8 cellular contexts compared by ENCODE assay signal in the genomic region with DNA sequence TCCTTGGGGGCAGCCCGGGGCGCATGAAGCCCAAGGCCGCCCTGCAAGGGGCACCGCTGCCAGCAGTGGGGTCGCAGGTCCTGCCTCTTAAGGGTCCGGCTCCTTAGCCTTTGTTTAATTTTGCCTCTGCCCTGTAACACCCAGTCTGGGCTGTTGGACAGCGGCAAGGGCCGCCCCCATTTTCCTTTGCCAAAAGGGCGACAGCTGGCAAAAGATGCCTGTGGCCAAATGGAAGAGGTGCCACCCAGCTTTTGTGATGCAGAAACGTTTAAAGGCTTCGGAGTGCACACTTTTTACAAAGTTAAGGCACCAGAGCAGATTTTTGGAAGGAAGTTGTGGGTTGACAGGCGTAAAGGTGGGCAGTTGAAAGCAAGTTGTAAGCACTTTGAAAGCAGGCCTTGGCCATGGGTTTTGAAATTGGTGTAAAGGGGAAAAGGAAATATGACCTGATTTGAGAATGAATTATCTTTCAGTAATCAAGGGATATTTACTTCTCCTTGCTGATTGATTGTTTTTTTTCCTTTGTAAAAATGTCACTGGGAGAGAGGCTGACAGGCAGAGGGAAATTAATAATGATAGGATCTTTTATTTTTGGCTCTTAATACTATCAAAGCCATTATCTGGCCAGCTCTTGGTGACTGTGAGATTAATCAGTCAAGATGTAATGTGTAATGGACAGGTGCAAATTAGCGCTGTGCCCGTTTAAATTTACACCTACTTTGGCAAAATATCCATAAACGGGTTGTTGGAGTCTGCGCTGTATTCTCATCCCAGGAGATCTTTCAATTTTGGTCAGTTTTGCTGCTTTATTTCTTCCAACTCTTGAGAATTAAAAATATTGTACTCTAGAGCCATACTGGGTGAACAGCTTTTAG. TPM values are rescaled to one million over a fixed set of nuclear protein-coding genes. Genes with fewer than 3 reads are reported as not detected.
DNase-seq lines count a peak whose midpoint lies in the region; ATAC-seq and TF ChIP-seq lines count a peak whose summit lies in the region.

No MANE protein-coding gene starts in this region.

- peaks cover 39% of the 10 kb centered on the region for H3K79me2 ChIP-seq in ACC112 (ENCODE audit: control insufficient read depth, insufficient read depth, low read length, unreplicated experiment)

- peak overlapping the region; percentile 99 for H2AFZ ChIP-seq in ACC112 (ENCODE audit: low read length, unreplicated experiment)

- TF ChIP-seq EP300 in esophagus muscularis mucosa (IDR thresholded peaks at IDR 0.05) (no peak), stomach (IDR thresholded peaks at IDR 0.05) (no peak)

- TF ChIP-seq CTCF in esophagus muscularis mucosa (IDR thresholded peaks at IDR 0.05) (no peak), stomach (IDR thresholded peaks at IDR 0.05) (no peak)

- peak overlapping the region; percentile 94 for H3K4me3 ChIP-seq in ACC112 (ENCODE audit: low read depth, low read length)
- H3K4me3 ChIP-seq in esophagus muscularis mucosa, result peak overlapping the region; percentile 88 to 96 (median 94)
- peak overlapping the region; percentile 80 to 86 for H3K4me3 ChIP-seq in muscle layer of duodenum (ENCODE audit: low read depth in 1 of 2, low read length in 2 of 2)
- peak overlapping the region; percentile 75 to 93 (median 83) for H3K4me3 ChIP-seq in stomach

- intact Hi-C loops in esophagus muscularis mucosa (cut with DNase I), result no loop called here
- intact Hi-C loops in stomach (cut with DNase I; ENCODE audit: low total_unique reads), result no loop called here

- TF ChIP-seq POLR2A in esophagus muscularis mucosa (IDR thresholded peaks at IDR 0.05; ENCODE audit: low read depth), result no peak
- no peak for TF ChIP-seq POLR2A in stomach (IDR thresholded peaks at IDR 0.05)

- H3K9me3 ChIP-seq in esophagus muscularis mucosa (no peaks in the 10 kb centered on the region), muscle layer of duodenum (ENCODE audit: control insufficient read depth in 1 of 2, low read length in 2 of 2) (no peaks in the 10 kb centered on the region), stomach (no peaks in the 10 kb centered on the region)

- no peak overlapping the region for H3K27ac ChIP-seq in ACC112 (ENCODE audit: low read depth, low read length)
- peak overlapping the region; percentile 91 to 96 (median 92) for H3K27ac ChIP-seq in esophagus muscularis mucosa (replicated peaks in 1 of 4)
- peak overlapping the region; percentile 70 for H3K27ac ChIP-seq in muscle layer of duodenum (ENCODE audit: low read length)
- peak overlapping the region; percentile 91 to 96 (median 95) for H3K27ac ChIP-seq in stomach

- ATAC-seq in GM18867 (IDR thresholded peaks at IDR 0.05; ENCODE audit: unreplicated experiment) (peak; percentile 17), HG03175 (IDR thresholded peaks at IDR 0.05; ENCODE audit: unreplicated experiment) (peak; percentile 26)

- WGBS in esophagus muscularis mucosa, result 38% methylated on average over 10 of the region's 16 CpGs
- WGBS in stomach, 5 donors, result 13 to 20% (median 15%) methylated on average over 14 to 16 of the region's 16 CpGs

- DNase-seq in NCI-H446 (lab: John Stamatoyannopoulos, UW) (peak; percentile 47 to 69), esophagus muscularis mucosa (ENCODE audit: extremely low spot score) (no peak), stomach (peak; percentile 32)
- peak; percentile 71 for DNase-seq in activated CD8-positive, alpha-beta memory T cell treated with anti-CD3 and anti-CD28 coated beads, Interleukin-2, amount 50 U/mL, for 48 hours

- H3K4me1 ChIP-seq in ACC112 (ENCODE audit: control insufficient read depth, insufficient read depth, low read length, unreplicated experiment) (peaks cover 10% of the 10 kb centered on the region), esophagus muscularis mucosa (peaks cover 18 to 44% (median 32%) of the 10 kb centered on the region in 4 donors), muscle layer of duodenum (ENCODE audit: control insufficient read depth in 1 of 2, insufficient read depth in 2 of 2, low read length in 2 of 2) (peaks cover 8 to 12% of the 10 kb centered on the region in 2 donors), stomach (peaks cover 4 to 57% (median 36%) of the 10 kb centered on the region in 4 donors)

- H3K36me3 ChIP-seq in ACC112 (ENCODE audit: insufficient read depth, low read length) (no peaks in the 10 kb centered on the region), esophagus muscularis mucosa (no peaks in the 10 kb centered on the region), muscle layer of duodenum (ENCODE audit: control insufficient read depth in 1 of 2, insufficient read depth in 2 of 2, low read length in 2 of 2) (no peaks in the 10 kb centered on the region), stomach (no peaks in the 10 kb centered on the region)

- no peaks in the 10 kb centered on the region for H3K27me3 ChIP-seq in ACC112 (ENCODE audit: insufficient read depth, low read length)
- no peaks in the 10 kb centered on the region for H3K27me3 ChIP-seq in esophagus muscularis mucosa
- no peaks in the 10 kb centered on the region for H3K27me3 ChIP-seq in muscle layer of duodenum (ENCODE audit: low read depth, low read length)
- H3K27me3 ChIP-seq in stomach, result no peaks in the 10 kb centered on the region

RNA-seq across cellular contexts. Expression of a gene that starts 1.2 kb away (rescaled TPM):
- 10 to 100 TPM; 17.6 to 27.0 (median 18.8) TPM for total RNA-seq in esophagus muscularis mucosa
- total RNA-seq in stomach, result 10 to 100 TPM in 4 of 5 donors, 1 to 10 TPM in 1; 2.9 to 57.6 (median 33.0) TPM
- polyA plus RNA-seq in stomach, result 10 to 100 TPM in 1 of 3 donors, 1 to 10 TPM in 2; 6.3 to 12.8 (median 8.6) TPM
